Comparison of ENCODE assay signal across 8 cellular contexts in genomic region chr18:47175895-47176575, GRCh38. TPM values are rescaled to one million over a fixed set of nuclear protein-coding genes. Genes with fewer than 3 reads are reported as not detected.
DNase-seq lines count a peak whose midpoint lies in the region; ATAC-seq and TF ChIP-seq lines count a peak whose summit lies in the region.

A gene with protein sequence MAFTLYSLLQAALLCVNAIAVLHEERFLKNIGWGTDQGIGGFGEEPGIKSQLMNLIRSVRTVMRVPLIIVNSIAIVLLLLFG (minus strand): TSS chr18:47176364. CDS start chr18:47176277, 87 bp downstream.

- H2BK5ac ChIP-seq in trophoblast cell (ENCODE audit: low read depth, low read length, poor library complexity), result peak within 1 kb of the TSS; percentile 78

- H3K4me1 Mint-ChIP-seq in activated naive CD8-positive, alpha-beta T cell (ENCODE audit: low read depth), result peaks cover 10% of the 10 kb centered on the region

- H3K23ac ChIP-seq in trophoblast cell (ENCODE audit: low read length), result no peak within 1 kb of the TSS

- H2BK120ac ChIP-seq in trophoblast cell (ENCODE audit: insufficient read depth, low read length, poor library complexity), result peak within 1 kb of the TSS; percentile 85

- H3K27ac ChIP-seq in trophoblast cell (ENCODE audit: low read depth, low read length) (peak within 1 kb of the TSS; percentile 63), tibial nerve (peak within 1 kb of the TSS in 3 of 4 donors; percentile 78 to 90 (median 85))

- peak within 1 kb of the TSS; percentile 68 for H3K4me2 ChIP-seq in trophoblast cell (ENCODE audit: low read length)

- H3K27me3 ChIP-seq in trophoblast cell (ENCODE audit: insufficient read depth, low read length) (no peaks in the 10 kb centered on the region), tibial nerve (no peaks in the 10 kb centered on the region)

- no CpG with 5 or more reads among the region's 48 CpGs for WGBS in trophoblast cell (ENCODE audit: extremely low coverage, insufficient coverage, insufficient read length)
- WGBS in tibial nerve, 2 donors, result 0 to 1% methylated on average over 13 to 35 of the region's 48 CpGs

- H3K4ac ChIP-seq in trophoblast cell (ENCODE audit: low read depth, low read length), result peak within 1 kb of the TSS; percentile 61

- no peaks in the 10 kb centered on the region for H3K36me3 Mint-ChIP-seq in activated naive CD8-positive, alpha-beta T cell

- H3K9ac ChIP-seq in trophoblast cell (ENCODE audit: low read length), result peak within 1 kb of the TSS; percentile 99

- intact Hi-C loops in Right ventricle myocardium inferior (cut with DNase I), result loop anchor here (5.0 kb wide), 1 partner anchor 34 kb away; no protein-coding TSS in a partner anchor

- peak within 1 kb of the TSS; percentile 99 for H3K14ac ChIP-seq in trophoblast cell (ENCODE audit: low read length)

- H2AFZ ChIP-seq in trophoblast cell (ENCODE audit: insufficient read depth, low read length, poor library complexity), result peak within 1 kb of the TSS; percentile 92

- H3K9me3 ChIP-seq in trophoblast cell (ENCODE audit: insufficient read depth, low read depth, low read length), result no peaks in the 10 kb centered on the region
- no peaks in the 10 kb centered on the region for H3K9me3 ChIP-seq in tibial nerve

- peaks cover 0 to 3% of the 10 kb centered on the region in 2 experiments for H3K36me3 ChIP-seq in trophoblast cell (ENCODE audit: control insufficient read depth in 1 of 2, insufficient read depth in 2 of 2, low read length in 2 of 2)
- no peaks in the 10 kb centered on the region for H3K36me3 ChIP-seq in tibial nerve

- H4K8ac ChIP-seq in trophoblast cell (ENCODE audit: low read depth, low read length), result peak within 1 kb of the TSS; percentile 95

- ATAC-seq in HG02571 (IDR thresholded peaks at IDR 0.05; ENCODE audit: unreplicated experiment) (peak; percentile 82), Right ventricle myocardium inferior (peak; percentile 96)

- peak within 1 kb of the TSS; percentile 100 for H3K18ac ChIP-seq in trophoblast cell (ENCODE audit: low read length)

- peak within 1 kb of the TSS; percentile 79 for H3K4me3 ChIP-seq in GM08714 (ENCODE audit: low read length)
- peak within 1 kb of the TSS; percentile 99 for H3K4me3 ChIP-seq in trophoblast cell (ENCODE audit: low read depth, low read length)
- peak within 1 kb of the TSS; percentile 56 to 98 (median 87) for H3K4me3 ChIP-seq in tibial nerve

- H3K4me1 ChIP-seq in trophoblast cell (ENCODE audit: control insufficient read depth in 1 of 2, insufficient read depth in 2 of 2, low read length in 2 of 2), result no peaks in the 10 kb centered on the region
- H3K4me1 ChIP-seq in tibial nerve, result peaks cover 0 to 47% (median 10%) of the 10 kb centered on the region in 4 donors

- H3K9me3 Mint-ChIP-seq in activated naive CD8-positive, alpha-beta T cell (ENCODE audit: low read depth), result no peaks in the 10 kb centered on the region

- peaks cover 6% of the 10 kb centered on the region for H3K79me2 ChIP-seq in trophoblast cell (ENCODE audit: control insufficient read depth, insufficient read depth, low read length, poor library complexity)

- peak within 1 kb of the TSS; percentile 89 for H4K91ac ChIP-seq in trophoblast cell (ENCODE audit: low read depth, low read length)

- peak within 1 kb of the TSS; percentile 63 for H4K12ac ChIP-seq in trophoblast cell (ENCODE audit: low read depth, low read length)

- peak in 2 of 5 experiments; percentile 15 to 55 for TF ChIP-seq CTCF in tibial nerve (IDR thresholded peaks at IDR 0.05)

- H3K4me3 Mint-ChIP-seq in activated naive CD8-positive, alpha-beta T cell, result peak within 1 kb of the TSS; percentile 20

- no peaks in the 10 kb centered on the region for H3K27me3 Mint-ChIP-seq in activated naive CD8-positive, alpha-beta T cell

- peaks cover 6% of the 10 kb centered on the region for H3K79me1 ChIP-seq in trophoblast cell (ENCODE audit: low read length)

- peak within 1 kb of the TSS; percentile 60 for H2AK5ac ChIP-seq in trophoblast cell (ENCODE audit: low read length)

- peak in 1 of 2 donors; percentile 44 for TF ChIP-seq POLR2A in tibial nerve (IDR thresholded peaks at IDR 0.05)

- H2BK12ac ChIP-seq in trophoblast cell (ENCODE audit: low read length), result no peak within 1 kb of the TSS

- TF ChIP-seq EP300 in tibial nerve (IDR thresholded peaks at IDR 0.05), result peak; percentile 62 to 91

- peak within 1 kb of the TSS; percentile 81 for H3K27ac Mint-ChIP-seq in activated naive CD8-positive, alpha-beta T cell

- DNase-seq in NCI-H1092 (lab: John Stamatoyannopoulos, UW) (peak; percentile 90), SKM-1 treated with dmso at 0.1 percent for 144 hours (lab: John Stamatoyannopoulos, UW; ENCODE audit: unreplicated experiment) (peak; percentile 83), Right ventricle myocardium inferior (ENCODE audit: missing footprints) (peak; percentile 92), trophoblast cell (peak; percentile 91 to 98), tibial nerve (ENCODE audit: low spot score in 2 of 2) (peak; percentile 73 to 90)

RNA-seq across cellular contexts. Expression of the gene that starts here (rescaled TPM):
- total RNA-seq in Right ventricle myocardium inferior, result 9.7 TPM
- 21.2 and 21.5 TPM in 2 replicates for polyA plus RNA-seq in trophoblast cell (2013)
- 1 to 10 TPM; 7.5 to 8.7 (median 8.0) TPM for total RNA-seq in tibial nerve

Comparison
In these comparisons a context has a peak if more than half of its experiments do, and no peak if none do; other contexts are left out.
1. Peak in every context shown above with its lines: DNase-seq, ATAC-seq, H3K4me3 ChIP-seq and H3K27ac ChIP-seq.